ENCODE assay signal across 10 cellular contexts in genomic region chr14:21924479-21924878, GRCh38.
DNase-seq lines count a peak whose midpoint lies in the region; ATAC-seq and TF ChIP-seq lines count a peak whose summit lies in the region.
"Had no signal": no experiment of that assay in that cellular context is flagged by ENCODE, and none has a peak within 500 bp of the region (broad histone marks: within the 10 kb centered on the region; RNA-seq: fewer than 3 reads in every experiment).

No MANE protein-coding gene starts in this region.

- H3K4me3 ChIP-seq in gastrocnemius medialis: no peak overlapping the region

- TF ChIP-seq CTCF in GM12873 (IDR thresholded peaks at IDR 0.05; ENCODE audit: insufficient read depth, low read depth, low read length, missing control alignments) (peak; percentile 40), gastrocnemius medialis (IDR thresholded peaks at IDR 0.05 in 4 of 5, conservative IDR thresholded peaks at IDR 0.05 in 1 of 5) (no peak)

- no peak overlapping the region for H3K27ac ChIP-seq in gastrocnemius medialis

- H3K4me1 ChIP-seq in gastrocnemius medialis: no peaks in the 10 kb centered on the region

- peak; percentile 91 for ATAC-seq in HG02840 (IDR thresholded peaks at IDR 0.05; ENCODE audit: low FRiP score, unreplicated experiment)
- no peak for ATAC-seq in HG02970 (IDR thresholded peaks at IDR 0.05; ENCODE audit: low FRiP score, unreplicated experiment)
- no peak for ATAC-seq in gastrocnemius medialis
- ATAC-seq: right cardiac atrium had no signal

- H3K27ac Mint-ChIP-seq in immature natural killer cell: peak overlapping the region; percentile 79 to 93 (median 91)
- H3K27ac Mint-ChIP-seq: brain had no signal

- in situ Hi-C loops in gastrocnemius medialis (cut with MboI; ENCODE audit: low sequenced_read_pairs in 4 of 4): no loop called here

- H3K4me3 Mint-ChIP-seq in immature natural killer cell: peak overlapping the region; percentile 77 to 94 (median 81)
- H3K4me3 Mint-ChIP-seq: brain had no signal

- peaks cover 2 to 4% (median 3%) of the 10 kb centered on the region in 3 donors for H3K36me3 Mint-ChIP-seq in immature natural killer cell
- H3K36me3 Mint-ChIP-seq: brain had no signal

- H3K9me3 Mint-ChIP-seq in immature natural killer cell: no peaks in the 10 kb centered on the region
- H3K9me3 Mint-ChIP-seq: brain had no signal

- intact Hi-C loops in gastrocnemius medialis (cut with DNase I; ENCODE audit: low total_unique reads): no loop called here

- H3K27me3 ChIP-seq in gastrocnemius medialis: no peaks in the 10 kb centered on the region

- TF ChIP-seq POLR2A in gastrocnemius medialis (IDR thresholded peaks at IDR 0.05): no peak

- H3K36me3 ChIP-seq in gastrocnemius medialis: no peaks in the 10 kb centered on the region

- no peaks in the 10 kb centered on the region for H3K9me3 ChIP-seq in gastrocnemius medialis

- DNase-seq in activated CD4-positive, alpha-beta T cell treated with anti-CD3 and anti-CD28 coated beads for 24 hours (ENCODE audit: low read depth in 2 of 2): peak; percentile 17 to 20
- DNase-seq in immature natural killer cell (peak; percentile 66 to 70 (median 68)), gastrocnemius medialis (no peak), Ammon's horn (ENCODE audit: low spot score) (no peak), NCI-H345 (lab: John Stamatoyannopoulos, UW) (no peak)

- peaks cover 73 to 80% of the 10 kb centered on the region in 2 donors for H3K4me1 Mint-ChIP-seq in immature natural killer cell
- H3K4me1 Mint-ChIP-seq: brain had no signal

- H3K27me3 Mint-ChIP-seq in immature natural killer cell (ENCODE audit: low read depth in 3 of 3): peaks cover 0 to 6% (median 0%) of the 10 kb centered on the region in 3 donors
- H3K27me3 Mint-ChIP-seq: brain had no signal

Comparison
In these comparisons a context has a peak if more than half of its experiments do, and no peak if none do; other contexts are left out.
1. DNase-seq: peak in activated CD4-positive, alpha-beta T cell treated with anti-CD3 and anti-CD28 coated beads for 24 hours (2 of 2) and immature natural killer cell (3 of 3); none in gastrocnemius medialis (0 of 2), Ammon's horn (single experiment) and NCI-H345 (single experiment).